In the genomic region with DNA sequence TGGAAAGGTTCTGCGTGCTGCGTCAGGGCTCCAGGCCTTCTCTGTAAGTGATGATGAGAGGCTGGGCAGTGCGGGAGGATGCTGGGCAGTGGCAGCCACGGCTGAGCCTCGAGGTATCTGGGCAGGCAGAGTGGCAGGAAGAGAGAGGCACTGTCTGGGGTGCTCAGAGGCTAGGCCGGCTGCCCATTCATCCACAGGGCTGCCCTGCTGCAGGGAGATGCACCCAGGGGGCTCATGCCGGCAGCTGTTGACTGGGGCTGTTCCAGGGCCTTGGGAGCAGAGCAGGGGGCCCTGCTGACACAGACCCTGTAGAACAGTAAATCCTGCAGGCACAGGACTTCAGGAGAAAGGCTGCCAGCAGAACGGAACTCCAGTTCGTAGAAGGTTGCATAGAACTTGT, we compare ENCODE assay signal across 32 cellular contexts.
"Had no signal": no experiment of that assay in that cellular context is flagged by ENCODE, and none has a peak within 500 bp of the region (broad histone marks: within the 10 kb centered on the region; RNA-seq: fewer than 3 reads in every experiment).

No MANE protein-coding gene starts in this region.

- H3K4me1 ChIP-seq: foreskin keratinocyte had no signal

- H3K4me3 ChIP-seq: coronary artery, dorsolateral prefrontal cortex, gastrocnemius medialis, heart left ventricle had no signal

- H3K9me3 Mint-ChIP-seq: activated CD4-positive, alpha-beta memory T cell treated with anti-CD3 and anti-CD28 coated beads for 36 hours; activated CD4-positive, alpha-beta T cell treated with anti-CD3 and anti-CD28 coated beads, Interleukin-2, amount 10 ng/mL, durations not matched to agents 24 days and 14 days; activated T-helper 1 cell treated with anti-CD3 and anti-CD28 coated beads, Interleukin-12 subunit alpha, Interleukin-12 subunit beta, Interleukin-2, Interleukin-4 antibody, amounts not matched to agents 30 ng/mL and 10 ng/mL and 1 ng/mL, durations not matched to agents 14 hours and 24 hours and 36 hours; central memory CD8-positive, alpha-beta T cell; dendritic cell treated with granulocyte-macrophage colony-stimulating factor and Interleukin-4, amounts not matched to agents 40 ng/mL and 50 ng/mL, for 4 days; endodermal cell had no signal

- FAIRE-seq: astrocyte, bronchial epithelial cell had no signal

- DNase-seq: activated CD4-positive, alpha-beta memory T cell treated with anti-CD3 and anti-CD28 coated beads for 36 hours; activated CD4-positive, alpha-beta T cell treated with anti-CD3 and anti-CD28 coated beads for 36 hours; activated CD4-positive, CD25-positive, alpha-beta regulatory T cell; activated CD4-positive, CD25-positive, alpha-beta regulatory T cell treated with anti-CD3 and anti-CD28 coated beads, Interleukin-2, amount 50 U/mL, for 72 hours; activated CD8-positive, alpha-beta memory T cell treated with anti-CD3 and anti-CD28 coated beads, Interleukin-2, amount 10 ng/mL, durations not matched to agents 7 days and 5 days; activated CD8-positive, alpha-beta memory T cell treated with anti-CD3 and anti-CD28 coated beads, Interleukin-2, amount 50 U/mL, for 4 hours; activated CD8-positive, alpha-beta T cell treated with anti-CD3 and anti-CD28 coated beads, Interleukin-2, amount 10 ng/mL, durations not matched to agents 7 days and 5 days; activated gamma-delta T cell; activated naive CD4-positive, alpha-beta T cell treated with anti-CD3 and anti-CD28 coated beads, Interleukin-2, amount 50 U/mL, for 16 hours; activated naive CD4-positive, alpha-beta T cell treated with Interleukin-2 at 50 U/mL for 16 hours; activated T-cell treated with anti-CD3 and anti-CD28 coated beads, Interleukin-2, amount 50 U/mL, for 1 hour; activated T-cell treated with anti-CD3 and anti-CD28 coated beads, Interleukin-2, amount 50 U/mL, for 48 hours; amniotic stem cell; anterior cingulate cortex; brain microvascular endothelial cell; dorsolateral prefrontal cortex; effector memory CD4-positive, alpha-beta T cell; endodermal cell; foreskin keratinocyte; gastrocnemius medialis; glutamatergic neuron; heart left ventricle; T-helper 2 cell had no signal

- H3K36me3 Mint-ChIP-seq: activated CD4-positive, alpha-beta memory T cell treated with anti-CD3 and anti-CD28 coated beads for 36 hours; activated CD8-positive, alpha-beta memory T cell treated with anti-CD3 and anti-CD28 coated beads, Interleukin-2, amount 10 ng/mL, durations not matched to agents 7 days and 5 days; activated naive CD8-positive, alpha-beta T cell had no signal

- H3K27me3 Mint-ChIP-seq: activated CD4-positive, alpha-beta memory T cell treated with anti-CD3 and anti-CD28 coated beads for 36 hours had no signal

- H3K27ac Mint-ChIP-seq: activated CD4-positive, alpha-beta memory T cell treated with anti-CD3 and anti-CD28 coated beads for 36 hours; activated CD4-positive, alpha-beta T cell treated with anti-CD3 and anti-CD28 coated beads for 36 hours; activated CD4-positive, alpha-beta T cell treated with anti-CD3 and anti-CD28 coated beads, Interleukin-2, amount 10 ng/mL, durations not matched to agents 24 days and 14 days; activated CD8-positive, alpha-beta memory T cell treated with anti-CD3 and anti-CD28 coated beads, Interleukin-2, amount 10 ng/mL, durations not matched to agents 7 days and 5 days; activated CD8-positive, alpha-beta T cell treated with anti-CD3 and anti-CD28 coated beads, Interleukin-2, amount 10 ng/mL, durations not matched to agents 7 days and 5 days; activated naive CD8-positive, alpha-beta T cell; activated T-helper 1 cell treated with anti-CD3 and anti-CD28 coated beads, Interleukin-12 subunit alpha, Interleukin-12 subunit beta, Interleukin-2, Interleukin-4 antibody, amounts not matched to agents 30 ng/mL and 10 ng/mL and 1 ng/mL, durations not matched to agents 14 hours and 24 hours and 36 hours; dendritic cell treated with granulocyte-macrophage colony-stimulating factor and Interleukin-4, amounts not matched to agents 40 ng/mL and 50 ng/mL, for 4 days; endodermal cell had no signal

- ATAC-seq: activated CD4-positive, alpha-beta T cell treated with anti-CD3 and anti-CD28 coated beads for 36 hours; activated CD8-positive, alpha-beta memory T cell treated with anti-CD3 and anti-CD28 coated beads, Interleukin-2, amount 10 ng/mL, durations not matched to agents 7 days and 5 days; activated CD8-positive, alpha-beta T cell treated with anti-CD3 and anti-CD28 coated beads, Interleukin-2, amount 10 ng/mL, durations not matched to agents 7 days and 5 days; esophagus mucosa; foreskin keratinocyte; gastrocnemius medialis; heart left ventricle had no signal

- H3K4me3 Mint-ChIP-seq: activated CD4-positive, alpha-beta memory T cell treated with anti-CD3 and anti-CD28 coated beads for 36 hours; activated CD4-positive, alpha-beta T cell treated with anti-CD3 and anti-CD28 coated beads for 36 hours; activated CD4-positive, alpha-beta T cell treated with anti-CD3 and anti-CD28 coated beads, Interleukin-2, amount 10 ng/mL, durations not matched to agents 24 days and 14 days; activated CD8-positive, alpha-beta memory T cell treated with anti-CD3 and anti-CD28 coated beads, Interleukin-2, amount 10 ng/mL, durations not matched to agents 7 days and 5 days; activated CD8-positive, alpha-beta T cell treated with anti-CD3 and anti-CD28 coated beads, Interleukin-2, amount 10 ng/mL, durations not matched to agents 7 days and 5 days; activated naive CD8-positive, alpha-beta T cell; activated T-helper 1 cell treated with anti-CD3 and anti-CD28 coated beads, Interleukin-12 subunit alpha, Interleukin-12 subunit beta, Interleukin-2, Interleukin-4 antibody, amounts not matched to agents 30 ng/mL and 10 ng/mL and 1 ng/mL, durations not matched to agents 14 hours and 24 hours and 36 hours; central memory CD8-positive, alpha-beta T cell; dendritic cell treated with granulocyte-macrophage colony-stimulating factor and Interleukin-4, amounts not matched to agents 40 ng/mL and 50 ng/mL, for 4 days; endodermal cell had no signal

- H3K36me3 ChIP-seq: brain microvascular endothelial cell, gastrocnemius medialis, heart left ventricle had no signal

- H3K9me3 ChIP-seq: gastrocnemius medialis, heart left ventricle had no signal

- H3K27ac ChIP-seq: brain microvascular endothelial cell, coronary artery, dorsolateral prefrontal cortex, foreskin keratinocyte, gastrocnemius medialis, heart left ventricle had no signal

- H3K27me3 ChIP-seq: brain microvascular endothelial cell, gastrocnemius medialis, heart left ventricle had no signal

- H3K4me1 Mint-ChIP-seq: activated CD4-positive, alpha-beta T cell treated with anti-CD3 and anti-CD28 coated beads for 36 hours; activated CD4-positive, alpha-beta T cell treated with anti-CD3 and anti-CD28 coated beads, Interleukin-2, amount 10 ng/mL, durations not matched to agents 24 days and 14 days; activated CD8-positive, alpha-beta memory T cell treated with anti-CD3 and anti-CD28 coated beads, Interleukin-2, amount 10 ng/mL, durations not matched to agents 7 days and 5 days; central memory CD8-positive, alpha-beta T cell; endodermal cell had no signal
